Comparison of ENCODE assay signal across 8 cellular contexts in genomic region chr13:60268203-60268555, GRCh38.
DNase-seq lines count a peak whose midpoint lies in the region; ATAC-seq, FAIRE-seq and TF ChIP-seq lines count a peak whose summit lies in the region.
"Had no signal": no experiment of that assay in that cellular context is flagged by ENCODE, and none has a peak within 500 bp of the region (broad histone marks: within the 10 kb centered on the region; RNA-seq: fewer than 3 reads in every experiment).

No MANE protein-coding gene starts in this region.

- DNase-seq in body of pancreas (no peak), HepG2 (ENCODE audit: low spot score) (no peak), suprapubic skin (ENCODE audit: low spot score in 2 of 2) (no peak), GM19238 (ENCODE audit: insufficient read length, low spot score) (no peak), NCI-H1694 treated with DMSO at 0.1 percent for 48 hours (lab: John Stamatoyannopoulos, UW) (no peak)
- DNase-seq: occipital lobe had no signal

- H3K4me3 ChIP-seq in body of pancreas: peak overlapping the region in 1 of 2 donors; percentile 0
- peak overlapping the region; percentile 59 to 73 (median 65) for H3K4me3 ChIP-seq in HepG2 (replicated peaks in 1 of 3; ENCODE audit: insufficient read depth in 1 of 3, low read depth in 2 of 3, low read length in 3 of 3)
- H3K4me3 ChIP-seq in suprapubic skin: peak overlapping the region; percentile 52

- BruUV-seq in HepG2 (replicated peaks; lab: Mats Ljungman, UMichigan): no TSS peak

- H3K4me2 ChIP-seq in HepG2 (ENCODE audit: low read depth, low read length): peak overlapping the region; percentile 70

- no peaks in the 10 kb centered on the region for H4K20me1 ChIP-seq in HepG2 (ENCODE audit: insufficient read depth, low read length)

- H2AFZ ChIP-seq in HepG2 (ENCODE audit: low read length): no peak overlapping the region

- FAIRE-seq in HepG2 (lab: Jason Lieb, UNC): no peak

- in situ Hi-C loops in HepG2 (cut with HindIII; ENCODE audit: extremely low pct_ligation_motif_present, low pct_unique_long_range_greater_than_20kb): no loop called here

- no peaks in the 10 kb centered on the region for H3K27me3 ChIP-seq in body of pancreas
- H3K27me3 ChIP-seq in HepG2 (ENCODE audit: control insufficient read depth in 1 of 2, insufficient read depth in 2 of 2, low read length in 2 of 2): peaks cover 0 to 7% of the 10 kb centered on the region in 2 experiments; a peak in 3 of 5 replicates
- no peaks in the 10 kb centered on the region for H3K27me3 ChIP-seq in suprapubic skin

- POLR2A ChIA-PET in HepG2 (lab: Yijun Ruan, JAX): no interaction called here

- H3K4me1 ChIP-seq in body of pancreas (no peaks in the 10 kb centered on the region), HepG2 (ENCODE audit: insufficient read depth, low read length) (peaks cover 15% of the 10 kb centered on the region; the same call in 1 of the 2 replicates), suprapubic skin (no peaks in the 10 kb centered on the region)

- H3K9me3 ChIP-seq in body of pancreas: no peaks in the 10 kb centered on the region
- H3K9me3 ChIP-seq in HepG2 (ENCODE audit: low read length): no peaks in the 10 kb centered on the region
- H3K9me3 ChIP-seq in suprapubic skin: no peaks in the 10 kb centered on the region

- TF ChIP-seq POLR2A in body of pancreas (IDR thresholded peaks at IDR 0.05) (no peak), HepG2 (IDR thresholded peaks at IDR 0.05; ENCODE audit: insufficient read depth in 1 of 2, low read depth in 2 of 2, low read length in 2 of 2) (no peak), suprapubic skin (IDR thresholded peaks at IDR 0.05) (no peak)

- H3K79me2 ChIP-seq in HepG2 (ENCODE audit: insufficient read depth, low read length): no peaks in the 10 kb centered on the region

- TF ChIP-seq CTCF in body of pancreas (IDR thresholded peaks at IDR 0.05) (no peak), HepG2 (CRISPR knock-in tag; IDR thresholded peaks at IDR 0.05) (no peak), suprapubic skin (IDR thresholded peaks at IDR 0.05) (no peak)

- no peaks in the 10 kb centered on the region for H3K36me3 ChIP-seq in body of pancreas (replicated peaks in 1 of 2; ENCODE audit: insufficient read depth in 1 of 2, low read depth in 2 of 2)
- H3K36me3 ChIP-seq in HepG2 (replicated peaks in 1 of 2; ENCODE audit: control insufficient read depth in 1 of 2, insufficient read depth in 2 of 2, low read length in 2 of 2): no peaks in the 10 kb centered on the region
- no peaks in the 10 kb centered on the region for H3K36me3 ChIP-seq in suprapubic skin

- ATAC-seq in HG03103 (IDR thresholded peaks at IDR 0.05; ENCODE audit: low read depth, unreplicated experiment) (peak; percentile 2), body of pancreas (no peak), HepG2 (no peak), GM21576 (IDR thresholded peaks at IDR 0.05; ENCODE audit: unreplicated experiment) (no peak)

- no peak for TF ChIP-seq RAD21 in HepG2 (CRISPR knock-in tag; IDR thresholded peaks at IDR 0.05)

- no peak overlapping the region for H3K9ac ChIP-seq in HepG2 (ENCODE audit: insufficient read depth, low read depth, low read length)

- WGBS in body of pancreas, 2 donors: 42 to 44% methylated on average over 8 of the region's 8 CpGs
- WGBS in HepG2 (ENCODE audit: low lambda C conversion rate): 8% methylated on average over 8 of the region's 8 CpGs
- 37% methylated on average over 8 of the region's 8 CpGs for WGBS in suprapubic skin

- CTCF ChIA-PET in HepG2 (lab: Yijun Ruan, JAX; ENCODE audit: low intra/inter-chr PET ratio, low total read pairs): no interaction called here

- intact Hi-C loops in body of pancreas (cut with DNase I): no loop called here
- intact Hi-C loops in HepG2 (cut with micrococcal nuclease; ENCODE audit: unreplicated experiment): no loop called here

- H3K27ac ChIP-seq in body of pancreas (peak overlapping the region in 3 of 4 donors; percentile 58 to 66 (median 65)), HepG2 (ENCODE audit: extremely low read length, insufficient read depth, low read length) (no peak overlapping the region), suprapubic skin (no peak overlapping the region)

- TF ChIP-seq EP300 in HepG2 (IDR thresholded peaks at IDR 0.05; ENCODE audit: low read depth in 2 of 2, low read length in 2 of 2) (no peak), HepG2 (CRISPR knock-in tag; IDR thresholded peaks at IDR 0.05; ENCODE audit: borderline replicate concordance) (no peak), suprapubic skin (IDR thresholded peaks at IDR 0.05) (no peak)

TF ChIP-seq in HepG2, 621 proteins besides CTCF, POLR2A, EP300 and RAD21:
- TF ChIP-seq ZNF235 (CRISPR knock-in tag; IDR thresholded peaks at IDR 0.05; ENCODE audit: borderline replicate concordance) (no peak), ZNF296 (CRISPR knock-in tag; conservative IDR thresholded peaks at IDR 0.05) (no peak), ZNF205 (CRISPR knock-in tag; IDR thresholded peaks at IDR 0.05) (no peak), HDAC6 (IDR thresholded peaks at IDR 0.05; ENCODE audit: low read depth, low read length) (no peak), ZNF160 (CRISPR knock-in tag; IDR thresholded peaks at IDR 0.05) (no peak), ZNF781 (CRISPR knock-in tag; IDR thresholded peaks at IDR 0.05; ENCODE audit: borderline replicate concordance, not compliant biosample characterization) (no peak), SOX5 (CRISPR knock-in tag; IDR thresholded peaks at IDR 0.05; ENCODE audit: borderline replicate concordance) (no peak), ZIK1 (CRISPR knock-in tag; IDR thresholded peaks at IDR 0.05; ENCODE audit: borderline replicate concordance, low read depth) (no peak), ZNF484 (CRISPR knock-in tag; IDR thresholded peaks at IDR 0.05; ENCODE audit: borderline replicate concordance, low read depth) (no peak), REXO4 (CRISPR knock-in tag; IDR thresholded peaks at IDR 0.05; ENCODE audit: borderline replicate concordance) (no peak), BCLAF1 (IDR thresholded peaks at IDR 0.05) (no peak), YY1 (IDR thresholded peaks at IDR 0.05; ENCODE audit: insufficient read depth, insufficient replicate concordance, low read depth, low read length) (no peak), ZNF3 (CRISPR knock-in tag; IDR thresholded peaks at IDR 0.05) (no peak)
- TF ChIP-seq, protein P1, sequence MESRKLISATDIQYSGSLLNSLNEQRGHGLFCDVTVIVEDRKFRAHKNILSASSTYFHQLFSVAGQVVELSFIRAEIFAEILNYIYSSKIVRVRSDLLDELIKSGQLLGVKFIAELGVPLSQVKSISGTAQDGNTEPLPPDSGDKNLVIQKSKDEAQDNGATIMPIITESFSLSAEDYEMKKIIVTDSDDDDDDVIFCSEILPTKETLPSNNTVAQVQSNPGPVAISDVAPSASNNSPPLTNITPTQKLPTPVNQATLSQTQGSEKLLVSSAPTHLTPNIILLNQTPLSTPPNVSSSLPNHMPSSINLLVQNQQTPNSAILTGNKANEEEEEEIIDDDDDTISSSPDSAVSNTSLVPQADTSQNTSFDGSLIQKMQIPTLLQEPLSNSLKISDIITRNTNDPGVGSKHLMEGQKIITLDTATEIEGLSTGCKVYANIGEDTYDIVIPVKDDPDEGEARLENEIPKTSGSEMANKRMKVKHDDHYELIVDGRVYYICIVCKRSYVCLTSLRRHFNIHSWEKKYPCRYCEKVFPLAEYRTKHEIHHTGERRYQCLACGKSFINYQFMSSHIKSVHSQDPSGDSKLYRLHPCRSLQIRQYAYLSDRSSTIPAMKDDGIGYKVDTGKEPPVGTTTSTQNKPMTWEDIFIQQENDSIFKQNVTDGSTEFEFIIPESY (CRISPR knock-in tag; IDR thresholded peaks at IDR 0.05): no peak

Comparison
In these comparisons a context has a peak if more than half of its experiments do, and no peak if none do; other contexts are left out.
1. H3K27ac ChIP-seq: peak in body of pancreas (3 of 4); none in HepG2 (single experiment) and suprapubic skin (single experiment).